1 cellular context compared by ENCODE assay signal in the genomic region with DNA sequence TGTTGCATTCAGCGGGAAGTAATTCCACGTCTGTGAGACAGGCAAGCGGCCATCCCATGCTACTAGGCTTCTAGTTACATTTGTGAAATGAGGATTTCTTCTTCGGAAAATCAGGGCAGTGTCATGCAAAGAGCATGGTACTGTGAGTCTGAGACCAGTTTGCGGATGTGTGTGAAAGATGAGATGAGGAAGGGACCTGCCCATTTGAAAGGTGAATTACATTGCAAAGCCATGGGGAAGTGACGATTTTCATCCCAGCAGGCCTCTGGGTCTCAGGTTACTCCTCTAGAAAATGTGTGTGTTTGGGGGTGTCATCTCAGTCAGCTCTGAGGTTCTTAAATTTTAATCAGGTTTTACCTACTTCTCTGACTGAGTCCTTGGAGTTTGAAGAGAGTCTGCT.
TF ChIP-seq lines count a peak whose summit lies in the region.

No MANE protein-coding gene starts in this region.

TF ChIP-seq in K562, 482 proteins besides CTCF, POLR2A, EP300 and RAD21:
- TF ChIP-seq ZNF57 (CRISPR knock-in tag; IDR thresholded peaks at IDR 0.05) (no peak), RBM14 (IDR thresholded peaks at IDR 0.05; ENCODE audit: borderline replicate concordance, insufficient read depth, low read depth, low read length) (no peak), ZNF23 (CRISPR knock-in tag; IDR thresholded peaks at IDR 0.05) (no peak), RHOXF2B (CRISPR knock-in tag; conservative IDR thresholded peaks at IDR 0.05) (no peak), CREM (IDR thresholded peaks at IDR 0.05; ENCODE audit: low read depth) (no peak), ELF2 (CRISPR knock-in tag; IDR thresholded peaks at IDR 0.05) (no peak), ETV6 (IDR thresholded peaks at IDR 0.05; ENCODE audit: borderline replicate concordance in 1 of 2, low read depth in 2 of 2, low read length in 1 of 2) (no peak), ETV6 (CRISPR knock-in tag; IDR thresholded peaks at IDR 0.05; ENCODE audit: borderline replicate concordance) (no peak), MAFK (IDR thresholded peaks at IDR 0.05; ENCODE audit: low read length) (no peak), DDX20 (tag; IDR thresholded peaks at IDR 0.05; ENCODE audit: low read depth) (no peak), CBX2 (IDR thresholded peaks at IDR 0.05; ENCODE audit: insufficient read depth, low read length, poor library complexity, severe bottlenecking) (no peak), MCM7 (IDR thresholded peaks at IDR 0.05) (no peak), HDAC2 (IDR thresholded peaks at IDR 0.05) (no peak), RFX5 (IDR thresholded peaks at IDR 0.05; ENCODE audit: low read depth, low read length) (no peak), NR2C2 (CRISPR knock-in tag; IDR thresholded peaks at IDR 0.05) (no peak), NR2C2 (tag; IDR thresholded peaks at IDR 0.05) (no peak)
- TF ChIP-seq, protein P1, sequence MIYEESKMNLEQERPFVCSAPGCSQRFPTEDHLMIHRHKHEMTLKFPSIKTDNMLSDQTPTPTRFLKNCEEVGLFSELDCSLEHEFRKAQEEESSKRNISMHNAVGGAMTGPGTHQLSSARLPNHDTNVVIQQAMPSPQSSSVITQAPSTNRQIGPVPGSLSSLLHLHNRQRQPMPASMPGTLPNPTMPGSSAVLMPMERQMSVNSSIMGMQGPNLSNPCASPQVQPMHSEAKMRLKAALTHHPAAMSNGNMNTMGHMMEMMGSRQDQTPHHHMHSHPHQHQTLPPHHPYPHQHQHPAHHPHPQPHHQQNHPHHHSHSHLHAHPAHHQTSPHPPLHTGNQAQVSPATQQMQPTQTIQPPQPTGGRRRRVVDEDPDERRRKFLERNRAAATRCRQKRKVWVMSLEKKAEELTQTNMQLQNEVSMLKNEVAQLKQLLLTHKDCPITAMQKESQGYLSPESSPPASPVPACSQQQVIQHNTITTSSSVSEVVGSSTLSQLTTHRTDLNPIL (CRISPR knock-in tag; IDR thresholded peaks at IDR 0.05) = no peak
- TF ChIP-seq, protein P2, sequence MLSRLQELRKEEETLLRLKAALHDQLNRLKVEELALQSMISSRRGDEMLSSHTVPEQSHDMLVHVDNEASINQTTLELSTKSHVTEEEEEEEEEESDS (CRISPR knock-in tag; IDR thresholded peaks at IDR 0.05) = no peak
